1 cellular context compared by ENCODE assay signal in the genomic region with DNA sequence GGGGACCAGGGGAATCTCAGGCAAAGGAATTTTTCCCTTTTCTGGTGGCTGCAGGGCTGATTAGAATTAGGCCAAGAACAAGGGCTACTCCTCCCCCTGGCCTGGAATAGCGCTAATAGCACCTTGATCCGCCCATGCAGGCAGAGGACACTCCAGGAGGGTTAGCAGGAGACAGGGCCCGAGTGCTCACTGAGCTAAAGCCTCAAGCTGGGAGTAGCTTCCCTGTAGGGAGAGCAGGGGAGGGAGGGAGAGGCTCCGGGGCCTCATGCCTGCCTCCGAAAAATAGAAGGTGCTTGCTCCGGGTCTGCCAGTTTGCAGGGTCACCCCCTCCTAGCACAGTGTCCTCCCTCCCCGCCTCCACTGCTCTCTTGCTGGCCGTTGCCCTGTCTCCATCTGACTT.
TF ChIP-seq lines count a peak whose summit lies in the region.

No MANE protein-coding gene starts in this region.

TF ChIP-seq in HEK293, 187 proteins besides CTCF, POLR2A, EP300 and RAD21:
- TF ChIP-seq ZNF138 (tag by site-specific recombination; IDR thresholded peaks at IDR 0.05; ENCODE audit: borderline replicate concordance) (no peak), ZIC2 (tag by site-specific recombination; IDR thresholded peaks at IDR 0.05) (peak; percentile 67)
